1 cellular context compared by ENCODE assay signal in the genomic region with DNA sequence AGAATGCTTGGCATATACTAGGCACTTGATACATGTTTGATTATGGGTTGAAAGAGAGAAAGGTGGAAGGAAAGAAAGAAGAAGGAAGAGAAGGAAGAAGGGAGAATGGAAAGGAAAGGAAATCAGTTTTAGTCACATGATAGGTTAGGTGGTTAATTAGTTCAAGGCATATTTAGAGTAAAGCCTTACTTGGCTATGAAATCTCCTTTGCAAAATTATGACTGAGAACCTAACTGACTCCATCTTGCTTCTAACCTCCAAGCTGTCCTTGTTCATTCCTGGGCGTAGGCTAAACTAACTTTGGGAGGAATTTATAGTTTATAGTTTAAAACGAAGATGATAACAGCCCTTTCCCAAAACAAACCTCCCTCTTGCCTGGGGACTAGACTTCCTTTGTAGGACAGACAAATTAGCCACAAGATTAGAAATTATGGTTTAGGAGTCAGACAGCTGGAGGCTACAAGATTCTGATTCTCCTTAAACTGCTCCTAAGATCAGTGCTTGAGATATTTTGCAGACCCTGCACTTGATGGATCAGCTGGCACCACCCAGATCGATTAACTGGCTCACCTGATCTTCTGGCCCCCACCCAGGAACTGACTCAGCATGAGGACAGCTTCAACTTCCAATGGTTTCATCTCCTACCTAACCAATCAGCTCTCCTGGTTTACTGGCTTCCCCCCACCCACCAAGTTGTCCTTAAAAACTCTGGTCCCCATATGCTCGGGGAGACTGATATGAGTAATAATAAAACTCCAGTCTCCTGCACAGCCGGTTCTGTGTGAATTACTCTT.
TF ChIP-seq lines count a peak whose summit lies in the region.

No MANE protein-coding gene starts in this region.

TF ChIP-seq in GM12878, 131 proteins besides CTCF, POLR2A, EP300 and RAD21:
- no peak for TF ChIP-seq NBN (IDR thresholded peaks at IDR 0.05)
- no peak for TF ChIP-seq E2F8 (IDR thresholded peaks at IDR 0.05; ENCODE audit: low read depth, partially characterized antibody)
- 0 out of 2 replicates have a peak, but pooled peaks have one; percentile 32 for TF ChIP-seq JUNB (IDR thresholded peaks at IDR 0.05)
- no peak for TF ChIP-seq RELA (IDR thresholded peaks at IDR 0.05; ENCODE audit: borderline replicate concordance, partially characterized antibody)
- TF ChIP-seq ZNF592 (IDR thresholded peaks at IDR 0.05) = peak; percentile 17; the same call in 1 of the 2 replicates
